19 cellular contexts compared by ENCODE assay signal in the genomic region with DNA sequence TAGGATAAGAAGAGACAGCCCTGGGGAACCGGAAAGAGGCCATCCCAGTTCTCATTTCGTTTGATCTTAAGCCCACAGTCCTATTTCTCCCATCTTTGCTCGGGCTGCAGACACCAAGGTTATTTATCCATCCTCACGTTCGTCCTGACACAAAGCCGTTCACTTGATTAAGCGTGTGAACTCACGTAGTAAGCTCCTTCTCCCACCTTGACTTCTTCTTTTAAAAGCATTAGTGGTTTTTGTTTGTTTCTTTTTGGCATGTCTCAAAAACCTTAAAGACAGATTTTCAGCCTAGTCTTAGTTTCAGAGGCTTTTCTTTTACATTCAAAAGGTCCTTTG.
DNase-seq lines count a peak whose midpoint lies in the region; ATAC-seq, FAIRE-seq and TF ChIP-seq lines count a peak whose summit lies in the region.
"Had no signal": no experiment of that assay in that cellular context is flagged by ENCODE, and none has a peak within 500 bp of the region (broad histone marks: within the 10 kb centered on the region; RNA-seq: fewer than 3 reads in every experiment).

No MANE protein-coding gene starts in this region.

- H2AFZ ChIP-seq in OCI-LY3 (ENCODE audit: low read depth, low read length), result no peak overlapping the region
- no peak overlapping the region for H2AFZ ChIP-seq in endothelial cell of umbilical vein (ENCODE audit: low read depth, low read length)

- FAIRE-seq in endothelial cell of umbilical vein (lab: Jason Lieb, UNC), result no peak
- FAIRE-seq: pancreas, urothelium cell line had no signal

- H3K4me3 Mint-ChIP-seq in activated T-cell treated with anti-CD3 and anti-CD28 coated beads, Interleukin-2, amount 50 U/mL, for 72 hours, result peak overlapping the region in 1 of 2 donors; percentile 49
- H3K4me3 Mint-ChIP-seq in stimulated activated memory B cell treated with anti-CD40 and anti-IgM and Interleukin-4, amounts not matched to agents 10 μg/mL and 1 μg/mL and 100 μg/mL, for 72 hours, result no peak overlapping the region

- H3K36me3 ChIP-seq in OCI-LY3 (replicated peaks; ENCODE audit: low read depth, low read length) (peaks cover 44% of the 10 kb centered on the region), endothelial cell of umbilical vein (ENCODE audit: control insufficient read depth in 2 of 2, extremely low read depth in 1 of 2, insufficient read depth in 2 of 2, low read length in 2 of 2) (peaks cover 28 to 62% of the 10 kb centered on the region in 2 experiments), Peyer's patch (peaks cover 0 to 57% (median 0%) of the 10 kb centered on the region in 3 donors)
- H3K36me3 ChIP-seq: WERI-Rb-1 had no signal

- no peak for TF ChIP-seq CTCF in OCI-LY3 (IDR thresholded peaks at IDR 0.05; ENCODE audit: low read depth, low read length)
- no peak for TF ChIP-seq CTCF in endothelial cell of umbilical vein (IDR thresholded peaks at IDR 0.05; ENCODE audit: extremely low read depth in 1 of 2, insufficient read depth in 1 of 2, low read depth in 1 of 2, low read length in 2 of 2)
- no peak for TF ChIP-seq CTCF in Peyer's patch (IDR thresholded peaks at IDR 0.05)

- H3K27ac Mint-ChIP-seq in activated T-cell treated with anti-CD3 and anti-CD28 coated beads, Interleukin-2, amount 50 U/mL, for 72 hours, result peak overlapping the region; percentile 96
- H3K27ac Mint-ChIP-seq in stimulated activated memory B cell treated with anti-CD40 and anti-IgM and Interleukin-4, amounts not matched to agents 10 μg/mL and 1 μg/mL and 100 μg/mL, for 72 hours, result peak overlapping the region; percentile 79

- CTCF ChIA-PET in endothelial cell of umbilical vein (lab: Charles Lee), result interaction anchor here (1.0 to 1.6 kb wide), 4 partner anchors 11 to 635 kb away, joined by 3 to 7 read pairs (median 4); no protein-coding TSS in a partner anchor

- H3K27ac ChIP-seq in OCI-LY3 (ENCODE audit: low read length), result no peak overlapping the region
- no peak overlapping the region for H3K27ac ChIP-seq in endothelial cell of umbilical vein (ENCODE audit: insufficient read depth, low read depth, low read length)
- H3K27ac ChIP-seq in Peyer's patch, result no peak overlapping the region
- H3K27ac ChIP-seq: HL-60, pancreas, WERI-Rb-1 had no signal

- peaks cover 27 to 56% of the 10 kb centered on the region in 2 donors for H3K36me3 Mint-ChIP-seq in activated T-cell treated with anti-CD3 and anti-CD28 coated beads, Interleukin-2, amount 50 U/mL, for 72 hours (ENCODE audit: insufficient read depth in 2 of 2)
- H3K36me3 Mint-ChIP-seq in stimulated activated memory B cell treated with anti-CD40 and anti-IgM and Interleukin-4, amounts not matched to agents 10 μg/mL and 1 μg/mL and 100 μg/mL, for 72 hours, result peaks cover 84% of the 10 kb centered on the region

- H3K9me3 Mint-ChIP-seq in activated T-cell treated with anti-CD3 and anti-CD28 coated beads, Interleukin-2, amount 50 U/mL, for 72 hours, result peaks cover 0 to 2% of the 10 kb centered on the region in 2 donors
- no peaks in the 10 kb centered on the region for H3K9me3 Mint-ChIP-seq in stimulated activated memory B cell treated with anti-CD40 and anti-IgM and Interleukin-4, amounts not matched to agents 10 μg/mL and 1 μg/mL and 100 μg/mL, for 72 hours

- peaks cover 94% of the 10 kb centered on the region for H3K4me1 Mint-ChIP-seq in activated T-cell treated with anti-CD3 and anti-CD28 coated beads, Interleukin-2, amount 50 U/mL, for 72 hours (ENCODE audit: low read depth)
- H3K4me1 Mint-ChIP-seq in stimulated activated memory B cell treated with anti-CD40 and anti-IgM and Interleukin-4, amounts not matched to agents 10 μg/mL and 1 μg/mL and 100 μg/mL, for 72 hours, result peaks cover 73% of the 10 kb centered on the region

- TF ChIP-seq POLR2A in endothelial cell of umbilical vein (IDR thresholded peaks at IDR 0.05; ENCODE audit: low read depth, low read length), result no peak
- no peak for TF ChIP-seq POLR2A in Peyer's patch (IDR thresholded peaks at IDR 0.05)

- no peak for ATAC-seq in activated T-cell treated with anti-CD3 and anti-CD28 coated beads, Interleukin-2, amount 50 U/mL, for 72 hours (replicated peaks in 1 of 2)
- no peak for ATAC-seq in stimulated activated memory B cell treated with anti-CD40 and anti-IgM and Interleukin-4, amounts not matched to agents 10 μg/mL and 1 μg/mL and 100 μg/mL, for 72 hours
- ATAC-seq in HG02588 (IDR thresholded peaks at IDR 0.05; ENCODE audit: unreplicated experiment), result no peak
- ATAC-seq: pancreas had no signal

- POLR2A ChIA-PET in endothelial cell of umbilical vein (lab: Charles Lee), result no interaction called here

- H3K9ac ChIP-seq in OCI-LY3 (ENCODE audit: low read length) (no peak overlapping the region), endothelial cell of umbilical vein (replicated peaks; ENCODE audit: extremely low read depth, insufficient read depth, low read length) (no peak overlapping the region)

- no TSS peak for BruUV-seq in endothelial cell of umbilical vein (replicated peaks; lab: Mats Ljungman, UMichigan)

- no peaks in the 10 kb centered on the region for H3K9me1 ChIP-seq in endothelial cell of umbilical vein (replicated peaks; ENCODE audit: control insufficient read depth, extremely low read depth, insufficient read depth, low read length)

- H3K4me3 ChIP-seq in OCI-LY3 (ENCODE audit: low read length), result peak overlapping the region; percentile 50
- H3K4me3 ChIP-seq in endothelial cell of umbilical vein (replicated peaks in 1 of 3; ENCODE audit: insufficient read depth in 1 of 3, low read depth in 1 of 3, low read length in 3 of 3), result no peak overlapping the region
- H3K4me3 ChIP-seq in Peyer's patch, result no peak overlapping the region
- H3K4me3 ChIP-seq: pancreas had no signal

- dilution Hi-C loops in endothelial cell of umbilical vein (cut with MboI; ENCODE audit: extremely low pct_ligation_motif_present, low sequenced_read_pairs), result no loop called here

- H3K9me3 ChIP-seq in OCI-LY3 (ENCODE audit: insufficient read depth, low read length), result no peaks in the 10 kb centered on the region
- H3K9me3 ChIP-seq in endothelial cell of umbilical vein (replicated peaks; ENCODE audit: control insufficient read depth, insufficient read depth, low read length), result no peaks in the 10 kb centered on the region
- H3K9me3 ChIP-seq in Peyer's patch, result no peaks in the 10 kb centered on the region
- H3K9me3 ChIP-seq: pancreas had no signal

- H3K79me2 ChIP-seq in OCI-LY3 (ENCODE audit: low read length) (peaks cover 2% of the 10 kb centered on the region; the same call in 1 of the 2 replicates), endothelial cell of umbilical vein (ENCODE audit: control insufficient read depth, insufficient read depth, low read length) (peaks cover 66% of the 10 kb centered on the region)

- H3K4me1 ChIP-seq in OCI-LY3 (ENCODE audit: low read length), result peaks cover 47% of the 10 kb centered on the region
- peaks cover 72% of the 10 kb centered on the region for H3K4me1 ChIP-seq in endothelial cell of umbilical vein (ENCODE audit: control insufficient read depth, extremely low read depth, insufficient read depth, low read length)
- H3K4me1 ChIP-seq in Peyer's patch, result peaks cover 0 to 26% (median 9%) of the 10 kb centered on the region in 4 donors

- H4K20me1 ChIP-seq in OCI-LY3 (ENCODE audit: insufficient read depth, low read length) (peaks cover 17% of the 10 kb centered on the region; the same call in 1 of the 2 replicates), endothelial cell of umbilical vein (replicated peaks; ENCODE audit: control insufficient read depth, extremely low read depth, insufficient read depth, low read length) (no peaks in the 10 kb centered on the region)

- H3K27me3 ChIP-seq in OCI-LY3 (ENCODE audit: low read depth, low read length) (peaks cover 34% of the 10 kb centered on the region), endothelial cell of umbilical vein (ENCODE audit: control insufficient read depth in 2 of 2, insufficient read depth in 2 of 2, low read length in 2 of 2) (no peaks in the 10 kb centered on the region), Peyer's patch (no peaks in the 10 kb centered on the region)
- H3K27me3 ChIP-seq: pancreas had no signal

- peak overlapping the region; percentile 81 for H3K4me2 ChIP-seq in OCI-LY3 (ENCODE audit: low read length)
- no peak overlapping the region for H3K4me2 ChIP-seq in endothelial cell of umbilical vein (ENCODE audit: insufficient read depth, low read length)

- intact Hi-C loops in endothelial cell of umbilical vein (cut with micrococcal nuclease), result no loop called here

- DNase-seq in activated T-cell treated with anti-CD3 and anti-CD28 coated beads, Interleukin-2, amount 50 U/mL, for 72 hours, result no peak
- DNase-seq in activated T-cell treated with anti-CD3 and anti-CD28 coated beads, Interleukin-2, amount 50 U/mL, for 1 hour, result no peak
- DNase-seq in endothelial cell of umbilical vein (ENCODE audit: low read depth, low spot score) (no peak), Peyer's patch (no peak), NCI-H146 treated with DMSO at 0.1 percent for 48 hours (lab: John Stamatoyannopoulos, UW; ENCODE audit: unreplicated experiment) (no peak)
- DNase-seq: activated gamma-delta T cell treated with Interleukin-2 at 50 U/mL for 16 hours; DND-41; IMR-90; NCI-H1436 treated with DMSO at 0.1 percent for 48 hours; NCI-H69; pancreas; SHP77 treated with DMSO at 0.1 percent for 48 hours; stimulated activated naive CD4-positive, alpha-beta T cell treated with Interleukin-2 at 50 U/mL for 16 hours; WERI-Rb-1 had no signal

- H3K27me3 Mint-ChIP-seq in activated T-cell treated with anti-CD3 and anti-CD28 coated beads, Interleukin-2, amount 50 U/mL, for 72 hours (ENCODE audit: low read depth), result no peaks in the 10 kb centered on the region
- no peaks in the 10 kb centered on the region for H3K27me3 Mint-ChIP-seq in stimulated activated memory B cell treated with anti-CD40 and anti-IgM and Interleukin-4, amounts not matched to agents 10 μg/mL and 1 μg/mL and 100 μg/mL, for 72 hours

TF ChIP-seq in endothelial cell of umbilical vein, 7 proteins besides CTCF, POLR2A, EP300 and RAD21:
- TF ChIP-seq GATA2 (IDR thresholded peaks at IDR 0.05; ENCODE audit: insufficient read depth, insufficient read length, low read depth, low read length) (no peak), FOS (IDR thresholded peaks at IDR 0.05; ENCODE audit: borderline replicate concordance, insufficient read depth, low read length) (no peak), POLR2AphosphoS5 (IDR thresholded peaks at IDR 0.05; ENCODE audit: insufficient read depth, low read depth, low read length) (peak; percentile 10), MYC (IDR thresholded peaks at IDR 0.05; ENCODE audit: low read depth, low read length) (no peak), JUN (IDR thresholded peaks at IDR 0.05; ENCODE audit: borderline replicate concordance, insufficient read depth, insufficient read length, low read depth) (no peak)
TF ChIP-seq in endothelial cell of umbilical vein: peak in this region for 1.
